Comparison of ENCODE assay signal across 1 cellular context in the genomic region with DNA sequence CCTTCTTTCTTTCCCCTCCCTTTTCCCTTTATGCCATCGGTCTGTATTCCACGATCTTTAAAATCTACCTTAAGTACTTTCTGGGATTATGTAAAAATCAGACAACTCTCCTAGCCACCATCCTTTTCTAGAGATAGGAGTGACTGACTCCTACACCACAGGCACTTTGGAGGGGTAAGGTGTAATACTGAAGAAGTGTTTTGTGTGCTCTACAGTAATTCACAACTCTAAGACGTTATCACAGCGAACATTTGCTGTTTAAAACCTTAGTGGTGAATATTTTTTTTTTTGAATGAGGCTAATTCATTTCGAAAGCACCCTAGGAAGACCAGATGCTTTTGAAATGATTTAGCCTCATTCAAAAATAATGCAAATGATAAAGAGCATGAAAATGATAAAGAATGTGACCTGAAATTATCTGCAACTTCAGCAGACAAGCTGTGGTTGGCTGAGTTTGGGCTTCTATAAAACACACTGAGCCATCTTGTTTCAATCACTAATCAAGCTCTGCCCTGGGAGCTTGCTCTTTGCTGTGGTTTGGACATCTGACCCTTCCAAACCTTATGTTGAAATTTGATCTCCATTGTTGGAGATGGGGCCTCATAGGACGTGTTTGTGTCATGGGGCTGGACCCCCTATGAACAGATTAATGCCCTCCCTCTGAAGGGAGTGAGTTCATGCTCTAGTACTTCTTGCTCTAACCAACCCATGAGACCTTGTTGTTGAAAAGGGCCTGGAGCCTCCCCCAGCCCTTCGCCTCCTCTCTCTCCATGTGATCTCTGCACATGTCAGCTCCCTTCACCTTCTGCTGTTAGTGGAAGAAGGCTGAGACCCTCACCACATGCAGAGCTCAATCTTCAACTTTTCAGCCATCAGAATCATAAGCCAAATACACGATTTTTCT. TPM values are rescaled to one million over a fixed set of nuclear protein-coding genes. Genes with fewer than 3 reads are reported as not detected.
"Had no signal": no experiment of that assay in that cellular context is flagged by ENCODE, and none has a peak within 500 bp of the region (broad histone marks: within the 10 kb centered on the region; RNA-seq: fewer than 3 reads in every experiment).

No MANE protein-coding gene starts in this region.

RNA-seq across cellular contexts. Expression of a gene that starts 21.3 kb away (rescaled TPM):
- total RNA-seq: smooth muscle cell had no signal
- polyA plus RNA-seq: smooth muscle cell had no signal
